Comparison of ENCODE assay signal across 12 cellular contexts in genomic region chrX:42094208-42094607, GRCh38.
DNase-seq lines count a peak whose midpoint lies in the region; ATAC-seq, FAIRE-seq and TF ChIP-seq lines count a peak whose summit lies in the region.
"Had no signal": no experiment of that assay in that cellular context is flagged by ENCODE, and none has a peak within 500 bp of the region (broad histone marks: within the 10 kb centered on the region; RNA-seq: fewer than 3 reads in every experiment).

No MANE protein-coding gene starts in this region.

- no peak for FAIRE-seq in small intestine (lab: Jason Lieb, UNC)

- ATAC-seq in activated CD8-positive, alpha-beta memory T cell treated with anti-CD3 and anti-CD28 coated beads, Interleukin-2, amount 10 ng/mL, durations not matched to agents 7 days and 5 days, result no peak
- ATAC-seq in effector memory CD8-positive, alpha-beta T cell (replicated peaks), result peak; percentile 36
- no peak for ATAC-seq in GM21360 (IDR thresholded peaks at IDR 0.05; ENCODE audit: unreplicated experiment)
- ATAC-seq: gastrocnemius medialis had no signal

- no peaks in the 10 kb centered on the region for H3K9me3 ChIP-seq in small intestine (ENCODE audit: control insufficient read depth, low read depth)
- H3K9me3 ChIP-seq in effector memory CD4-positive, alpha-beta T cell (ENCODE audit: control insufficient read depth, low read length), result no peaks in the 10 kb centered on the region
- H3K9me3 ChIP-seq: gastrocnemius medialis had no signal

- TF ChIP-seq CTCF in endothelial cell (IDR thresholded peaks at IDR 0.05; ENCODE audit: unreplicated experiment), result no peak

- CTCF ChIA-PET in activated CD8-positive, alpha-beta memory T cell treated with anti-CD3 and anti-CD28 coated beads, Interleukin-2, amount 10 ng/mL, durations not matched to agents 7 days and 5 days (lab: Charles Lee), result no interaction called here

- H3K9me3 Mint-ChIP-seq in activated CD8-positive, alpha-beta memory T cell treated with anti-CD3 and anti-CD28 coated beads, Interleukin-2, amount 10 ng/mL, durations not matched to agents 7 days and 5 days (ENCODE audit: low read depth), result no peaks in the 10 kb centered on the region
- no peaks in the 10 kb centered on the region for H3K9me3 Mint-ChIP-seq in effector memory CD8-positive, alpha-beta T cell
- H3K9me3 Mint-ChIP-seq in endothelial cell (ENCODE audit: unreplicated experiment), result no peaks in the 10 kb centered on the region

- H3K27ac Mint-ChIP-seq in activated CD8-positive, alpha-beta memory T cell treated with anti-CD3 and anti-CD28 coated beads, Interleukin-2, amount 10 ng/mL, durations not matched to agents 7 days and 5 days, result peak overlapping the region; percentile 64
- peak overlapping the region; percentile 60 to 92 for H3K27ac Mint-ChIP-seq in effector memory CD8-positive, alpha-beta T cell
- H3K27ac Mint-ChIP-seq in endothelial cell (ENCODE audit: unreplicated experiment), result no peak overlapping the region

- no peaks in the 10 kb centered on the region for H3K36me3 ChIP-seq in small intestine (ENCODE audit: control insufficient read depth in 2 of 2, insufficient read depth in 2 of 2, low read length in 2 of 2)
- no peaks in the 10 kb centered on the region for H3K36me3 ChIP-seq in effector memory CD4-positive, alpha-beta T cell (ENCODE audit: control insufficient read depth, insufficient read depth, low read length)
- H3K36me3 ChIP-seq: gastrocnemius medialis had no signal

- H3K27me3 Mint-ChIP-seq in activated CD8-positive, alpha-beta memory T cell treated with anti-CD3 and anti-CD28 coated beads, Interleukin-2, amount 10 ng/mL, durations not matched to agents 7 days and 5 days, result no peaks in the 10 kb centered on the region
- H3K27me3 Mint-ChIP-seq in effector memory CD8-positive, alpha-beta T cell, result no peaks in the 10 kb centered on the region
- H3K27me3 Mint-ChIP-seq in endothelial cell (ENCODE audit: unreplicated experiment), result no peaks in the 10 kb centered on the region

- H3K27ac ChIP-seq in small intestine (ENCODE audit: low read depth in 1 of 2, low read length in 1 of 2), result no peak overlapping the region
- no peak overlapping the region for H3K27ac ChIP-seq in effector memory CD4-positive, alpha-beta T cell (ENCODE audit: insufficient read depth, low read length, poor library complexity, severe bottlenecking)
- H3K27ac ChIP-seq: gastrocnemius medialis had no signal

- 25 to 36% (median 36%) methylated on average over 4 of the region's 4 CpGs for WGBS in small intestine, 3 donors

- peaks cover 18% of the 10 kb centered on the region for H3K4me1 Mint-ChIP-seq in activated CD8-positive, alpha-beta memory T cell treated with anti-CD3 and anti-CD28 coated beads, Interleukin-2, amount 10 ng/mL, durations not matched to agents 7 days and 5 days
- peaks cover 0 to 7% of the 10 kb centered on the region in 2 donors for H3K4me1 Mint-ChIP-seq in effector memory CD8-positive, alpha-beta T cell (ENCODE audit: low read depth in 2 of 2)
- peaks cover 6% of the 10 kb centered on the region for H3K4me1 Mint-ChIP-seq in endothelial cell (ENCODE audit: unreplicated experiment)

- no peaks in the 10 kb centered on the region for H3K27me3 ChIP-seq in small intestine (ENCODE audit: control insufficient read depth in 2 of 2, insufficient read depth in 2 of 2, low read length in 2 of 2)
- H3K27me3 ChIP-seq in effector memory CD4-positive, alpha-beta T cell (replicated peaks; ENCODE audit: control insufficient read depth, insufficient read depth, low read length, poor library complexity, severe bottlenecking), result no peaks in the 10 kb centered on the region

- no peak overlapping the region for H3K4me3 Mint-ChIP-seq in activated CD8-positive, alpha-beta memory T cell treated with anti-CD3 and anti-CD28 coated beads, Interleukin-2, amount 10 ng/mL, durations not matched to agents 7 days and 5 days
- peak overlapping the region; percentile 65 to 72 for H3K4me3 Mint-ChIP-seq in effector memory CD8-positive, alpha-beta T cell
- H3K4me3 Mint-ChIP-seq in endothelial cell (ENCODE audit: unreplicated experiment), result no peak overlapping the region

- H3K4me3 ChIP-seq in small intestine (ENCODE audit: low read depth in 1 of 2, low read length in 2 of 2), result no peak overlapping the region
- no peak overlapping the region for H3K4me3 ChIP-seq in effector memory CD4-positive, alpha-beta T cell (ENCODE audit: insufficient read depth, low read depth, low read length, poor library complexity, severe bottlenecking)
- H3K4me3 ChIP-seq: gastrocnemius medialis had no signal

- DNase-seq in activated CD8-positive, alpha-beta memory T cell treated with anti-CD3 and anti-CD28 coated beads, Interleukin-2, amount 10 ng/mL, durations not matched to agents 7 days and 5 days, result no peak
- DNase-seq in activated CD8-positive, alpha-beta memory T cell treated with anti-CD3 and anti-CD28 coated beads for 24 hours, result no peak
- DNase-seq in MV-4-11 (lab: John Stamatoyannopoulos, UW), result peak; percentile 58
- no peak for DNase-seq in effector memory CD8-positive, alpha-beta T cell
- peak; percentile 44 for DNase-seq in small intestine
- DNase-seq in effector memory CD4-positive, alpha-beta T cell, result no peak
- no peak for DNase-seq in endothelial cell (ENCODE audit: low spot score)
- DNase-seq: activated CD4-positive, alpha-beta T cell treated with anti-CD3 and anti-CD28 coated beads, Interleukin-2, amount 50 U/mL, for 1 hour; gastrocnemius medialis; NCI-H1105 treated with DMSO at 0.1 percent for 48 hours; RPMI8226 had no signal

- peaks cover 4% of the 10 kb centered on the region for H3K36me3 Mint-ChIP-seq in activated CD8-positive, alpha-beta memory T cell treated with anti-CD3 and anti-CD28 coated beads, Interleukin-2, amount 10 ng/mL, durations not matched to agents 7 days and 5 days
- H3K36me3 Mint-ChIP-seq in effector memory CD8-positive, alpha-beta T cell (ENCODE audit: insufficient read depth), result no peaks in the 10 kb centered on the region
- no peaks in the 10 kb centered on the region for H3K36me3 Mint-ChIP-seq in endothelial cell (ENCODE audit: low read depth, unreplicated experiment)

- H3K4me1 ChIP-seq in small intestine (ENCODE audit: control insufficient read depth in 2 of 2, insufficient read depth in 1 of 2, low read depth in 1 of 2, low read length in 1 of 2), result no peaks in the 10 kb centered on the region
- H3K4me1 ChIP-seq in effector memory CD4-positive, alpha-beta T cell (ENCODE audit: control insufficient read depth, insufficient read depth, low read length, poor library complexity, severe bottlenecking), result no peaks in the 10 kb centered on the region
- H3K4me1 ChIP-seq: gastrocnemius medialis had no signal

Comparison
In these comparisons a context has a peak if more than half of its experiments do, and no peak if none do; other contexts are left out.
1. DNase-seq: peak in MV-4-11 (single experiment) and small intestine (single experiment); none in activated CD8-positive, alpha-beta memory T cell treated with anti-CD3 and anti-CD28 coated beads, Interleukin-2, amount 10 ng/mL, durations not matched to agents 7 days and 5 days (single experiment), activated CD8-positive, alpha-beta memory T cell treated with anti-CD3 and anti-CD28 coated beads for 24 hours (single experiment), effector memory CD8-positive, alpha-beta T cell (0 of 3), effector memory CD4-positive, alpha-beta T cell (0 of 3) and endothelial cell (single experiment).
2. H3K4me3 Mint-ChIP-seq: peak in effector memory CD8-positive, alpha-beta T cell (2 of 2); none in activated CD8-positive, alpha-beta memory T cell treated with anti-CD3 and anti-CD28 coated beads, Interleukin-2, amount 10 ng/mL, durations not matched to agents 7 days and 5 days (single experiment) and endothelial cell (single experiment).